Comparison of ENCODE assay signal across 13 cellular contexts in the genomic region with DNA sequence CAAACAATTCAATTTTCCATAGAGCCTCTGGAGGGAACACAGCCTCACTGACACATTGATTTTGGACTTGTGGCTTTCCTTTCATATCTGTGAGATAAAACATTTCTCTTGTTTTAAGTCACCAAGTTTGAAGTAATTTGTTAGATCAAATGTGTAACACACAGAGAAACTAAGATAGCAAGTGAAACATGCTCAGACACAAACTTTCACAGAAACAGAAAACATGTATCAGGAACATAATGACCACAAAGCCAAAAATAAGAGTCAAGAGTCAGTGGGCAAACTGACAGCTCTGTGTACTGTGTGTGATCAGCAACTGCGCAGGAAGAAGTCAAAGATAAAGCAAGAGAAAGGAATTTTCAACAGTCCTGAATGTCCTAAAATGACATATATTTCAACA.
DNase-seq lines count a peak whose midpoint lies in the region; ATAC-seq, FAIRE-seq and TF ChIP-seq lines count a peak whose summit lies in the region.
"Had no signal": no experiment of that assay in that cellular context is flagged by ENCODE, and none has a peak within 500 bp of the region (broad histone marks: within the 10 kb centered on the region; RNA-seq: fewer than 3 reads in every experiment).

No MANE protein-coding gene starts in this region.

- H3K27me3 ChIP-seq in left ventricle myocardium inferior (ENCODE audit: low read depth) (no peaks in the 10 kb centered on the region), Caco-2 (replicated peaks; ENCODE audit: control insufficient read depth, insufficient read depth, low read length) (no peaks in the 10 kb centered on the region)

- POLR2A ChIA-PET in GM10248 (lab: Yijun Ruan, JAX): interaction anchor here (0.6 kb wide), 1 partner anchor 26 kb away, joined by 9 read pairs; no protein-coding TSS in a partner anchor
- POLR2A ChIA-PET in Caco-2 (lab: Charles Lee): no interaction called here

- DNase-seq in GM10248 (ENCODE audit: extremely low spot score) (peak; percentile 8), globus pallidus (ENCODE audit: low spot score) (no peak), GM12892 (ENCODE audit: insufficient read length) (no peak), left ventricle myocardium inferior (no peak), Caco-2 (no peak)
- DNase-seq: cerebellar nuclear complex, DMS79 treated with DMSO at 0.1 percent for 48 hours, small intestine had no signal

- no peaks in the 10 kb centered on the region for H3K27me3 Mint-ChIP-seq in Caco-2 (ENCODE audit: insufficient read depth, unreplicated experiment)

- FAIRE-seq in GM12892 (lab: Jason Lieb, UNC): no peak
- FAIRE-seq: small intestine had no signal

- H3K4me1 Mint-ChIP-seq in Caco-2 (ENCODE audit: low read depth, unreplicated experiment): no peaks in the 10 kb centered on the region
- H3K4me1 Mint-ChIP-seq: nephron had no signal

- H3K9me3 ChIP-seq in left ventricle myocardium inferior (replicated peaks) (peaks cover 33% of the 10 kb centered on the region), Caco-2 (no peaks in the 10 kb centered on the region)

- no peak overlapping the region for H3K27ac Mint-ChIP-seq in Caco-2 (ENCODE audit: unreplicated experiment)
- H3K27ac Mint-ChIP-seq: nephron had no signal

- peak; percentile 97 for ATAC-seq in GM19328 (IDR thresholded peaks at IDR 0.05; ENCODE audit: unreplicated experiment)
- peak; percentile 99 for ATAC-seq in HG02610 (IDR thresholded peaks at IDR 0.05; ENCODE audit: unreplicated experiment)
- peak; percentile 90 for ATAC-seq in HG03354 (IDR thresholded peaks at IDR 0.05; ENCODE audit: poor library complexity, severe bottlenecking, unreplicated experiment)
- ATAC-seq: HCT116 had no signal

- no peaks in the 10 kb centered on the region for H3K4me1 ChIP-seq in left ventricle myocardium inferior
- no peaks in the 10 kb centered on the region for H3K4me1 ChIP-seq in Caco-2

- CTCF ChIA-PET in GM10248 (lab: Yijun Ruan, JAX) (interaction anchor here (1.1 kb wide), 2 partner anchors 12 to 17 kb away, joined by 3 to 4 read pairs; no protein-coding TSS in a partner anchor), Caco-2 (lab: Charles Lee) (no interaction called here)

- intact Hi-C loops in left ventricle myocardium inferior (cut with micrococcal nuclease): no loop called here
- intact Hi-C loops in Caco-2 (cut with micrococcal nuclease; ENCODE audit: unreplicated experiment): no loop called here

- H3K36me3 ChIP-seq in left ventricle myocardium inferior (no peaks in the 10 kb centered on the region), Caco-2 (ENCODE audit: control insufficient read depth, insufficient read depth, low read length) (no peaks in the 10 kb centered on the region)

- no peak for TF ChIP-seq POLR2A in GM12892 (IDR thresholded peaks at IDR 0.05; ENCODE audit: low read depth, low read length)

- no peak overlapping the region for H3K27ac ChIP-seq in left ventricle myocardium inferior (replicated peaks)

- no peaks in the 10 kb centered on the region for H3K9me3 Mint-ChIP-seq in Caco-2 (ENCODE audit: unreplicated experiment)

- BruUV-seq in Caco-2 (replicated peaks; lab: Mats Ljungman, UMichigan): no TSS peak

- TF ChIP-seq CTCF in GM10248 (IDR thresholded peaks at IDR 0.05; ENCODE audit: control extremely low read depth, extremely low read depth, low read depth, missing control alignments) (no peak), left ventricle myocardium inferior (IDR thresholded peaks at IDR 0.05; ENCODE audit: borderline replicate concordance) (no peak), Caco-2 (IDR thresholded peaks at IDR 0.05; ENCODE audit: insufficient read depth in 1 of 2, low read depth in 1 of 2, low read length in 1 of 2, severe bottlenecking in 1 of 2, unreplicated experiment in 1 of 2) (no peak)

- no peaks in the 10 kb centered on the region for H3K36me3 Mint-ChIP-seq in Caco-2 (ENCODE audit: insufficient read depth, unreplicated experiment)

- H3K4me3 ChIP-seq in left ventricle myocardium inferior (no peak overlapping the region), Caco-2 (ENCODE audit: low read depth, low read length) (no peak overlapping the region)

- no peak overlapping the region for H3K4me3 Mint-ChIP-seq in Caco-2 (ENCODE audit: unreplicated experiment)
- H3K4me3 Mint-ChIP-seq: nephron had no signal
